In the genomic region with DNA sequence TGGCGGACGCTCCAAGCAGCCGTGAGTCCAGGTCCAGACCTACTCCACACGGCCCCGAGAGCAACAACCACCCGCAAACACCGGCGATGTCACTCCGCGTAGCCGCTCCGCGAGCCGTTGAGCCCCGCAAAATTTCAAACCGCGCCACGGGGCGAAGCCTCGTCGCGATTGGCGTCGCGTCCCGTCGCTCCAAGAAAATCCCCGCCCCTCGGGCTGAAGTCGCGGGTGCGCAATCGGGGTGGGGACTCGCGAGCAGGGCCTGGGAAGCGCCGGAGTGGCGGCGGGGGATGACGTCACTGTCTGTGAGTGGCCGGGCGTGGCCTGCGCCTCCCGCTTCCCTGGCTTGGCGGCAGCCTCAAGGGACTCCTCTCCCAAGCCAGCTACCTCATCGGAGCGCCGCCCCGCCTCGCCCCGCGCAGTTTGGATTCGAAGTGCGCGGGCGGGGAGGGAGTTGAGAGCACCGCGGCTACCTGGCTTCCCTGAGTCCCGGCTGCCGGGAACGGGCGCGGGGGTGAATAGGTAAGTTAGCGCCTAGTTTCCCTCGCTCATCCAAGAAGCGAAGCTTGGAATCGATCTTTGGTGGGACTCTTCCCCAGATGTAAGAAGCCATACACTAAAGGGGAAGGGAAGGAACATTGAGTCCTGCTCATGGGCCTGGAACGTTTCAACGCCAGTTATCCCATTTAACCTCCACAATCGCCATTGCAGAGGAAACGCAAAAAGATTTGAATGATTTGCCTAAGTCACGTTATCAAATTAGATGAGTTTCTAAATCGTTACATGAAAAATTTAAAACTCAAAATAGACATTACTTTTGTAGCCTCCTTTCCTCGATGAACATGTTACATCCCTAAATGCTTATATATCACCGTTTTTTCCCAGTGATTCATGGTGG, we compare ENCODE assay signal across 8 cellular contexts. TPM values are rescaled to one million over a fixed set of nuclear protein-coding genes. Genes with fewer than 3 reads are reported as not detected.
DNase-seq lines count a peak whose midpoint lies in the region; ATAC-seq and TF ChIP-seq lines count a peak whose summit lies in the region.

A gene with protein sequence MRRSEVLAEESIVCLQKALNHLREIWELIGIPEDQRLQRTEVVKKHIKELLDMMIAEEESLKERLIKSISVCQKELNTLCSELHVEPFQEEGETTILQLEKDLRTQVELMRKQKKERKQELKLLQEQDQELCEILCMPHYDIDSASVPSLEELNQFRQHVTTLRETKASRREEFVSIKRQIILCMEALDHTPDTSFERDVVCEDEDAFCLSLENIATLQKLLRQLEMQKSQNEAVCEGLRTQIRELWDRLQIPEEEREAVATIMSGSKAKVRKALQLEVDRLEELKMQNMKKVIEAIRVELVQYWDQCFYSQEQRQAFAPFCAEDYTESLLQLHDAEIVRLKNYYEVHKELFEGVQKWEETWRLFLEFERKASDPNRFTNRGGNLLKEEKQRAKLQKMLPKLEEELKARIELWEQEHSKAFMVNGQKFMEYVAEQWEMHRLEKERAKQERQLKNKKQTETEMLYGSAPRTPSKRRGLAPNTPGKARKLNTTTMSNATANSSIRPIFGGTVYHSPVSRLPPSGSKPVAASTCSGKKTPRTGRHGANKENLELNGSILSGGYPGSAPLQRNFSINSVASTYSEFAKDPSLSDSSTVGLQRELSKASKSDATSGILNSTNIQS (minus strand): TSS at position 119 of the 895 bp plus-strand sequence. CDS start 118 bp downstream, at position 1.

- DNase-seq in NCI-H2196 treated with DMSO at 0.1 percent for 48 hours (lab: John Stamatoyannopoulos, UW; ENCODE audit: unreplicated experiment) = peak; percentile 84
- peak; percentile 98 for DNase-seq in breast epithelium (ENCODE audit: low spot score in 2 of 2)

- TF ChIP-seq POLR2A in breast epithelium (IDR thresholded peaks at IDR 0.05) = peak; percentile 52

- peak within 1 kb of the TSS; percentile 82 for H2AFZ ChIP-seq in ACC112 (ENCODE audit: low read length, unreplicated experiment)

- 0 out of 2 replicates have a peak, but pooled peaks cover 3% of the 10 kb centered on the region for H3K36me3 ChIP-seq in ACC112 (ENCODE audit: insufficient read depth, low read length)
- peaks cover 6% of the 10 kb centered on the region for H3K36me3 ChIP-seq in breast epithelium

- TF ChIP-seq CTCF in VCaP (conservative IDR thresholded peaks at IDR 0.05) (no peak), breast epithelium (IDR thresholded peaks at IDR 0.05) (no peak)

- H3K4me1 ChIP-seq in ACC112 (ENCODE audit: control insufficient read depth, insufficient read depth, low read length, unreplicated experiment) = peaks cover 16% of the 10 kb centered on the region
- no peaks in the 10 kb centered on the region for H3K4me1 ChIP-seq in breast epithelium

- H3K27ac ChIP-seq in ACC112 (ENCODE audit: low read depth, low read length) (peak within 1 kb of the TSS; percentile 83), VCaP (peak within 1 kb of the TSS; percentile 87), breast epithelium (peak within 1 kb of the TSS; percentile 89 to 91), skin epidermis (peak within 1 kb of the TSS; percentile 55 to 96 (median 85))

- H3K4me3 ChIP-seq in ACC112 (ENCODE audit: low read depth, low read length) (peak within 1 kb of the TSS; percentile 94), breast epithelium (peak within 1 kb of the TSS; percentile 70 to 96 (median 87)), iPS-18c (ENCODE audit: insufficient read depth, low read depth, low read length) (peak within 1 kb of the TSS; percentile 96), skin epidermis (peak within 1 kb of the TSS; percentile 83 to 99 (median 96))

- no peaks in the 10 kb centered on the region for H3K9me3 ChIP-seq in breast epithelium
- H3K9me3 ChIP-seq in iPS-18c (ENCODE audit: control insufficient read depth, insufficient read depth, low read length) = no peaks in the 10 kb centered on the region

- intact Hi-C loops in breast epithelium (cut with DNase I; ENCODE audit: low total_unique reads) = no loop called here

- H3K27me3 ChIP-seq in ACC112 (ENCODE audit: insufficient read depth, low read length) = no peaks in the 10 kb centered on the region
- no peaks in the 10 kb centered on the region for H3K27me3 ChIP-seq in breast epithelium

- ATAC-seq in GM18870 (IDR thresholded peaks at IDR 0.05; ENCODE audit: unreplicated experiment) = peak; percentile 80
- peak; percentile 92 for ATAC-seq in HG03135 (IDR thresholded peaks at IDR 0.05; ENCODE audit: unreplicated experiment)

- peaks cover 64% of the 10 kb centered on the region for H3K79me2 ChIP-seq in ACC112 (ENCODE audit: control insufficient read depth, insufficient read depth, low read length, unreplicated experiment)

RNA-seq across cellular contexts. Expression of the gene that starts here (rescaled TPM):
- total RNA-seq in breast epithelium = 10 to 100 TPM in 2 of 3 donors, 1 to 10 TPM in 1; 4.3 to 19.8 (median 10.5) TPM

Comparison
In these comparisons a context has a peak if more than half of its experiments do, and no peak if none do; other contexts are left out.
1. Peak in every context shown above with its lines: DNase-seq, ATAC-seq, H3K4me3 ChIP-seq and H3K27ac ChIP-seq.